In genomic region chr6:39879535-39879934, GRCh38 we compare ENCODE assay signal across 15 cellular contexts.
"Had no signal": no experiment of that assay in that cellular context is flagged by ENCODE, and none has a peak within 500 bp of the region (broad histone marks: within the 10 kb centered on the region; RNA-seq: fewer than 3 reads in every experiment).

No MANE protein-coding gene starts in this region.

- DNase-seq: activated CD4-positive, CD25-positive, alpha-beta regulatory T cell treated with anti-CD3 and anti-CD28 coated beads, Interleukin-2, amount 50 U/mL, for 72 hours; activated naive CD4-positive, alpha-beta T cell treated with Interleukin-2 at 50 U/mL for 16 hours; activated naive CD8-positive, alpha-beta T cell treated with anti-CD3 and anti-CD28 coated beads, Interleukin-2, amount 50 U/mL, for 24 hours; activated T-cell treated with anti-CD3 and anti-CD28 coated beads for 4 hours; cortex of kidney; effector memory CD4-positive, alpha-beta T cell; islet precursor cell; left ventricle myocardium inferior; naive thymus-derived CD8-positive, alpha-beta T cell; stimulated activated CD4-positive, alpha-beta T cell treated with anti-CD3 and anti-CD28 coated beads, Interleukin-2, amount 100 ng/mL, for 48 hours; T-cell; T1000; upper lobe of left lung had no signal

- H3K27me3 ChIP-seq: hepatocyte, upper lobe of left lung had no signal

- H3K4me3 ChIP-seq: hepatocyte, left ventricle myocardium inferior, upper lobe of left lung had no signal

- H3K27ac ChIP-seq: hepatocyte, left ventricle myocardium inferior, upper lobe of left lung had no signal

- ATAC-seq: activated naive CD8-positive, alpha-beta T cell treated with anti-CD3 and anti-CD28 coated beads, Interleukin-2, amount 50 U/mL, for 24 hours; activated T-helper 17 cell treated with anti-CD3 and anti-CD28 coated beads, Interleukin-2, amount 50 U/mL, for 72 hours; naive thymus-derived CD8-positive, alpha-beta T cell; T-cell had no signal

- H3K9me3 ChIP-seq: left ventricle myocardium inferior, upper lobe of left lung had no signal
